In the genomic region with DNA sequence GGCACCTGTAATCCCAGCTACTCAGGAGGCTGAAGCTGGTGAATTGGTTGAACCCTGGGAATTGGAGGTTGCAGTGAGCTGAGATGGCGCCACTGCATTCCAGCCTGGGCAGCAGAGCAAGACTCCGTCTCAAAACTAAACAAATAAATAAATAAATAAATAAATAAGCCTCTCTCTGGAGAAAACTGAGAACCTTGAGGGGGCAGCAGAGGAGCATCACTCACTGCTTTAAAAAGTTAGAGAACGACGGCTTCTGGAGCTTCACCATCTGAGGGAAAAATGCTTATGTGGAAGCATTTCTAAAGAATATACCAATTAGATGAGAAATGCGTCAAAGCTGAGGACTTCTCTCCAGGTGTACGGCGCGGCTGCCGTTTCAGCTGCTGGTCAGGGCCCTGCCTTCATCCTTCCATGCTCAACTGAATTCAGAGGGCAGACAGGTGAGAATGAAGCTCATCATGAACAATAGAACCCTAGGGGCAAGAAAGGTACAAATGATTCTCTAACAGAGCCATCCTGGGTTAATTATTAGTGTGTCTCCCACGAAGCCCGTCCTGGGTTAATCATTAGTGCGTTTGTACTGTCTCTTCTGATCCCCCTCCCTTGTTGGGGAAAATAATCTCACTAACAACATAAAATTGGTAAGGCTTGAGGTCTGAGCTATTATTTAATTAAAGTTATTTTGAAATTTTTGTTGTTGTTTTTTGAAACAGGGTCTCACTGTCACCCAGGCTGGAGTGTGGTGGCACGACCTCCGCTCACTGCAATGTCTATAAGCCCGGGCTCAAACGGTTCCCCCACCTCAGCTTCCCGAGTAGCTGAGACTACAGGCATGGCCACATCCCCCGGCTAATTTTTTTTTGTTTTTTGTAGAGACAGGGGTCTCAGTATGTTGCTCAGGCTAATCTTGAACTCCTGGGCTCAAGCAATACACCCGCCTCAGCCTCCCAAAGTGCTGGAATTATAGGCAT, we compare ENCODE assay signal across 8 cellular contexts.
DNase-seq lines count a peak whose midpoint lies in the region.

No MANE protein-coding gene starts in this region.

- H3K4me2 ChIP-seq in neuronal stem cell (ENCODE audit: insufficient read depth, low read length, poor library complexity, severe bottlenecking): no peak overlapping the region

- no peaks in the 10 kb centered on the region for H3K36me3 ChIP-seq in neuronal stem cell (replicated peaks in 1 of 2; ENCODE audit: control insufficient read depth in 2 of 2, insufficient read depth in 2 of 2, low read length in 2 of 2)

- no peak overlapping the region for H2BK12ac ChIP-seq in neuronal stem cell (ENCODE audit: low read length)

- no peak overlapping the region for H3K14ac ChIP-seq in neuronal stem cell (ENCODE audit: low read length)

- no peaks in the 10 kb centered on the region for H3K27me3 Mint-ChIP-seq in activated CD4-positive, alpha-beta T cell treated with anti-CD3 and anti-CD28 coated beads, Interleukin-2, amount 10 ng/mL, durations not matched to agents 7 days and 5 days

- H3K4me3 Mint-ChIP-seq in activated CD4-positive, alpha-beta T cell treated with anti-CD3 and anti-CD28 coated beads, Interleukin-2, amount 10 ng/mL, durations not matched to agents 7 days and 5 days: no peak overlapping the region

- no peak overlapping the region for H3K4ac ChIP-seq in neuronal stem cell (ENCODE audit: low read length)

- no peak overlapping the region for H2AK5ac ChIP-seq in neuronal stem cell (ENCODE audit: low read depth, low read length)

- no peak overlapping the region for H2AFZ ChIP-seq in neuronal stem cell (ENCODE audit: low read length)

- H3K4me1 Mint-ChIP-seq in activated CD4-positive, alpha-beta T cell treated with anti-CD3 and anti-CD28 coated beads, Interleukin-2, amount 10 ng/mL, durations not matched to agents 7 days and 5 days: no peaks in the 10 kb centered on the region

- H2BK120ac ChIP-seq in neuronal stem cell (ENCODE audit: low read depth, low read length): no peak overlapping the region

- no peaks in the 10 kb centered on the region for H3K9me3 ChIP-seq in neuronal stem cell (replicated peaks in 1 of 2; ENCODE audit: control insufficient read depth in 2 of 2, insufficient read depth in 1 of 2, low read depth in 1 of 2, low read length in 2 of 2)

- H2BK5ac ChIP-seq in neuronal stem cell (ENCODE audit: low read length): no peak overlapping the region

- H3K27ac Mint-ChIP-seq in activated CD4-positive, alpha-beta T cell treated with anti-CD3 and anti-CD28 coated beads, Interleukin-2, amount 10 ng/mL, durations not matched to agents 7 days and 5 days: no peak overlapping the region

- no peak overlapping the region for H3K27ac ChIP-seq in neuronal stem cell (replicated peaks; ENCODE audit: low read length)

- H3K79me1 ChIP-seq in neuronal stem cell (ENCODE audit: low read depth, low read length): no peaks in the 10 kb centered on the region

- peaks cover 4% of the 10 kb centered on the region in 2 donors for H3K4me1 ChIP-seq in neuronal stem cell (ENCODE audit: control insufficient read depth in 2 of 2, insufficient read depth in 1 of 2, low read depth in 1 of 2, low read length in 2 of 2)

- H3K18ac ChIP-seq in neuronal stem cell (ENCODE audit: low read length): no peak overlapping the region

- no peak overlapping the region for H3K9ac ChIP-seq in neuronal stem cell (ENCODE audit: low read depth, low read length, poor library complexity)

- no peak overlapping the region for H3K4me3 ChIP-seq in neuronal stem cell (ENCODE audit: low read length in 2 of 2)

- H3K9me3 Mint-ChIP-seq in activated CD4-positive, alpha-beta T cell treated with anti-CD3 and anti-CD28 coated beads, Interleukin-2, amount 10 ng/mL, durations not matched to agents 7 days and 5 days: no peaks in the 10 kb centered on the region

- no peak overlapping the region for H3K23ac ChIP-seq in neuronal stem cell (ENCODE audit: low read depth, low read length, poor library complexity)

- WGBS in neuronal stem cell (ENCODE audit: extremely low coverage in 2 of 2, insufficient read length in 2 of 2, insufficient replicate concordance in 1 of 2), 2 donors: no CpG with 5 or more reads among the region's 19 CpGs

- no peak overlapping the region for H4K8ac ChIP-seq in neuronal stem cell (ENCODE audit: low read depth, low read length)

- POLR2A ChIA-PET in activated CD4-positive, alpha-beta T cell treated with anti-CD3 and anti-CD28 coated beads, Interleukin-2, amount 10 ng/mL, durations not matched to agents 7 days and 5 days (lab: Charles Lee): no interaction called here

- H2BK15ac ChIP-seq in neuronal stem cell (ENCODE audit: low read length): no peak overlapping the region

- CTCF ChIA-PET in activated CD4-positive, alpha-beta T cell treated with anti-CD3 and anti-CD28 coated beads, Interleukin-2, amount 10 ng/mL, durations not matched to agents 7 days and 5 days (lab: Charles Lee): interaction anchor here (0.7 kb wide), 1 partner anchor 35 kb away, joined by 5 read pairs; no protein-coding TSS in a partner anchor

- no peak overlapping the region for H4K91ac ChIP-seq in neuronal stem cell (ENCODE audit: low read depth, low read length, poor library complexity)

- DNase-seq in EL (peak; percentile 65), NCI-H2227 (lab: John Stamatoyannopoulos, UW; ENCODE audit: unreplicated experiment) (peak; percentile 30), dermis blood vessel endothelial cell (peak; percentile 56), neuronal stem cell (ENCODE audit: low spot score) (peak; percentile 24), CD1c-positive myeloid dendritic cell (ENCODE audit: extremely low spot score) (no peak)
- DNase-seq in activated CD4-positive, alpha-beta T cell treated with anti-CD3 and anti-CD28 coated beads for 4 hours: no peak
- DNase-seq in activated CD4-positive, alpha-beta T cell treated with anti-CD3 and anti-CD28 coated beads, Interleukin-2, amount 10 ng/mL, durations not matched to agents 7 days and 5 days: no peak
- DNase-seq in activated naive CD4-positive, alpha-beta T cell (lab: John Stamatoyannopoulos, UW): no peak

- H3K36me3 Mint-ChIP-seq in activated CD4-positive, alpha-beta T cell treated with anti-CD3 and anti-CD28 coated beads, Interleukin-2, amount 10 ng/mL, durations not matched to agents 7 days and 5 days (ENCODE audit: low read depth): no peaks in the 10 kb centered on the region

- no peaks in the 10 kb centered on the region for H3K27me3 ChIP-seq in neuronal stem cell (ENCODE audit: control insufficient read depth in 3 of 3, insufficient read depth in 3 of 3, low read depth in 1 of 3, low read length in 3 of 3)

Comparison
In these comparisons a context has a peak if more than half of its experiments do, and no peak if none do; other contexts are left out.
1. DNase-seq: peak in EL (single experiment), NCI-H2227 (single experiment), dermis blood vessel endothelial cell (single experiment) and neuronal stem cell (single experiment); none in CD1c-positive myeloid dendritic cell (single experiment), activated CD4-positive, alpha-beta T cell treated with anti-CD3 and anti-CD28 coated beads for 4 hours (0 of 2), activated CD4-positive, alpha-beta T cell treated with anti-CD3 and anti-CD28 coated beads, Interleukin-2, amount 10 ng/mL, durations not matched to agents 7 days and 5 days (single experiment) and activated naive CD4-positive, alpha-beta T cell (0 of 4).